ENCODE assay signal across 21 cellular contexts in the genomic region with DNA sequence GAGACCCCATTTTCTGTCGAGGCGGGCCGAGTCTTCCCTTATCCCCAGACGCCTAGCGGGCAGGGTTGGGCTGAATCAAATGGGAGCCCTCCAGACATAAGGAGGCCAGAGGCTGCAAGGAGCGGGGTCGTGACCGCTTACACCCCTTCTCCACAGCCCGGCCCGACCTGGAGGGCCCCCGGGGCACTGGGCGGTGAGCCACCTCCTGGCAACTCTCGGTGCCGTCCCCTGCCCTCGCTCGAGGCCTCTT. TPM values are rescaled to one million over a fixed set of nuclear protein-coding genes. Genes with fewer than 3 reads are reported as not detected.
DNase-seq lines count a peak whose midpoint lies in the region; ATAC-seq and TF ChIP-seq lines count a peak whose summit lies in the region.
"Had no signal": no experiment of that assay in that cellular context is flagged by ENCODE, and none has a peak within 500 bp of the region (broad histone marks: within the 10 kb centered on the region; RNA-seq: fewer than 3 reads in every experiment).

No MANE protein-coding gene starts in this region.

- no peak for DNase-seq in heart left ventricle
- no peak for DNase-seq in Right ventricle myocardium superior
- DNase-seq in WTC11 (ENCODE audit: low spot score) = no peak
- no peak for DNase-seq in left lung
- DNase-seq: activated CD4-positive, alpha-beta T cell treated with anti-CD3 and anti-CD28 coated beads, Interleukin-2, amount 50 U/mL, for 1 hour; activated naive CD8-positive, alpha-beta T cell treated with anti-CD3 and anti-CD28 coated beads for 36 hours; DMS79; HCEC 1CT; immature natural killer cell; NCI-H2029 treated with DMSO at 0.1 percent for 48 hours; NCI-H345; NCI-H82 had no signal

- H3K9me3 Mint-ChIP-seq in WTC11 = no peaks in the 10 kb centered on the region
- H3K9me3 Mint-ChIP-seq in stimulated activated memory B cell treated with anti-CD40 and anti-IgM and Interleukin-4, amounts not matched to agents 10 μg/mL and 1 μg/mL and 100 μg/mL, for 72 hours = no peaks in the 10 kb centered on the region
- H3K9me3 Mint-ChIP-seq: activated naive CD8-positive, alpha-beta T cell treated with anti-CD3 and anti-CD28 coated beads for 36 hours; activated T-helper 2 cell treated with anti-CD3 and anti-CD28 coated beads, Interferon-gamma antibody, Interleukin-2, Interleukin-4, amounts not matched to agents 10 μg/mL and 5 μg/mL and 100 μg/mL, durations not matched to agents 14 hours and 24 hours and 36 hours; central memory CD8-positive, alpha-beta T cell had no signal

- peak overlapping the region in 11 of 12 donors; percentile 43 to 99 (median 80) for H3K27ac ChIP-seq in heart left ventricle
- no peak overlapping the region for H3K27ac ChIP-seq in left lung
- H3K27ac ChIP-seq: transverse colon had no signal

- 31 to 53% (median 43%) methylated on average over 3 to 16 of the region's 16 CpGs for WGBS in heart left ventricle, 4 donors

- H3K4me3 ChIP-seq in heart left ventricle (peak overlapping the region in 2 of 12 donors; percentile 38 to 48), iPS-15b (ENCODE audit: low read depth, low read length) (peak overlapping the region; percentile 40), left lung (no peak overlapping the region)
- H3K4me3 ChIP-seq: mucosa of descending colon had no signal

- intact Hi-C loops in heart left ventricle (cut with DNase I) (no loop called here), Right ventricle myocardium superior (cut with DNase I) (no loop called here), left lung (cut with DNase I) (no loop called here)

- peaks cover 10% of the 10 kb centered on the region for H3K36me3 Mint-ChIP-seq in WTC11
- no peaks in the 10 kb centered on the region for H3K36me3 Mint-ChIP-seq in stimulated activated memory B cell treated with anti-CD40 and anti-IgM and Interleukin-4, amounts not matched to agents 10 μg/mL and 1 μg/mL and 100 μg/mL, for 72 hours
- H3K36me3 Mint-ChIP-seq: activated naive CD8-positive, alpha-beta T cell treated with anti-CD3 and anti-CD28 coated beads for 36 hours; immature natural killer cell had no signal

- H3K27me3 ChIP-seq in heart left ventricle (peaks cover 0 to 53% (median 10%) of the 10 kb centered on the region in 9 donors), iPS-15b (ENCODE audit: control insufficient read depth, insufficient read depth, low read length) (peaks cover 83% of the 10 kb centered on the region), left lung (peaks cover 27 to 78% of the 10 kb centered on the region in 2 donors)

- H3K36me3 ChIP-seq in heart left ventricle = peaks cover 0 to 29% (median 14%) of the 10 kb centered on the region in 9 donors
- H3K36me3 ChIP-seq in iPS-15b (ENCODE audit: control insufficient read depth, insufficient read depth, low read length) = no peaks in the 10 kb centered on the region
- peaks cover 0 to 26% of the 10 kb centered on the region in 2 donors for H3K36me3 ChIP-seq in left lung
- H3K36me3 ChIP-seq: transverse colon had no signal

- no peak for TF ChIP-seq POLR2A in heart left ventricle (IDR thresholded peaks at IDR 0.05)
- TF ChIP-seq POLR2A in GM18505 (IDR thresholded peaks at IDR 0.05; ENCODE audit: borderline replicate concordance, extremely low read depth, insufficient read depth, insufficient read length) = no peak

- POLR2A ChIA-PET in WTC11 (lab: Charles Lee) = no interaction called here

- no peak overlapping the region for H3K27ac Mint-ChIP-seq in WTC11
- H3K27ac Mint-ChIP-seq in stimulated activated memory B cell treated with anti-CD40 and anti-IgM and Interleukin-4, amounts not matched to agents 10 μg/mL and 1 μg/mL and 100 μg/mL, for 72 hours = no peak overlapping the region
- H3K27ac Mint-ChIP-seq: activated naive CD8-positive, alpha-beta T cell treated with anti-CD3 and anti-CD28 coated beads for 36 hours; activated T-helper 2 cell treated with anti-CD3 and anti-CD28 coated beads, Interferon-gamma antibody, Interleukin-2, Interleukin-4, amounts not matched to agents 10 μg/mL and 5 μg/mL and 100 μg/mL, durations not matched to agents 14 hours and 24 hours and 36 hours; immature natural killer cell had no signal

- H3K9ac ChIP-seq in iPS-15b (ENCODE audit: low read depth, low read length) = no peak overlapping the region

- CTCF ChIA-PET in WTC11 (lab: Charles Lee) = interaction anchor here (0.7 to 5.5 kb wide), 7 partner anchors 8 to 187 kb away, joined by 3 to 57 read pairs (median 6); no protein-coding TSS in a partner anchor

- H3K9me3 ChIP-seq in heart left ventricle (no peaks in the 10 kb centered on the region), iPS-15b (ENCODE audit: control insufficient read depth, insufficient read depth, low read length) (no peaks in the 10 kb centered on the region), left lung (no peaks in the 10 kb centered on the region)
- H3K9me3 ChIP-seq: mucosa of descending colon, transverse colon had no signal

- H3K27me3 Mint-ChIP-seq in WTC11 (ENCODE audit: low read depth) = peaks cover 84% of the 10 kb centered on the region
- peaks cover 77% of the 10 kb centered on the region for H3K27me3 Mint-ChIP-seq in stimulated activated memory B cell treated with anti-CD40 and anti-IgM and Interleukin-4, amounts not matched to agents 10 μg/mL and 1 μg/mL and 100 μg/mL, for 72 hours

- ATAC-seq in heart left ventricle = peak in 1 of 4 donors; percentile 1
- no peak for ATAC-seq in Right ventricle myocardium superior (ENCODE audit: poor library complexity)
- ATAC-seq in WTC11 = no peak
- ATAC-seq in stimulated activated memory B cell treated with anti-CD40 and anti-IgM and Interleukin-4, amounts not matched to agents 10 μg/mL and 1 μg/mL and 100 μg/mL, for 72 hours = no peak
- ATAC-seq in GM18505 (IDR thresholded peaks at IDR 0.05; ENCODE audit: unreplicated experiment) = no peak
- ATAC-seq in left lung = no peak
- ATAC-seq in HG02852 (IDR thresholded peaks at IDR 0.05; ENCODE audit: unreplicated experiment) = no peak

- H3K4me1 ChIP-seq in heart left ventricle (peaks cover 0 to 64% (median 36%) of the 10 kb centered on the region in 12 donors), iPS-15b (ENCODE audit: control insufficient read depth, insufficient read depth, low read length) (peaks cover 4% of the 10 kb centered on the region), left lung (peaks cover 9 to 32% of the 10 kb centered on the region in 2 donors)

- TF ChIP-seq CTCF in heart left ventricle (IDR thresholded peaks at IDR 0.05) = no peak
- no peak for TF ChIP-seq CTCF in WTC11 (IDR thresholded peaks at IDR 0.05)
- no peak for TF ChIP-seq CTCF in left lung (IDR thresholded peaks at IDR 0.05)

- H3K4me3 Mint-ChIP-seq in WTC11 = peak overlapping the region; percentile 55
- H3K4me3 Mint-ChIP-seq in stimulated activated memory B cell treated with anti-CD40 and anti-IgM and Interleukin-4, amounts not matched to agents 10 μg/mL and 1 μg/mL and 100 μg/mL, for 72 hours = peak overlapping the region; percentile 51

- peaks cover 21% of the 10 kb centered on the region for H3K4me1 Mint-ChIP-seq in WTC11
- H3K4me1 Mint-ChIP-seq in stimulated activated memory B cell treated with anti-CD40 and anti-IgM and Interleukin-4, amounts not matched to agents 10 μg/mL and 1 μg/mL and 100 μg/mL, for 72 hours = peaks cover 31% of the 10 kb centered on the region

TF ChIP-seq in WTC11, 78 proteins besides CTCF, POLR2A, EP300 and RAD21:
- TF ChIP-seq TEAD4 (CRISPR knock-in tag; IDR thresholded peaks at IDR 0.05) (no peak), ZNF425 (CRISPR knock-in tag; conservative IDR thresholded peaks at IDR 0.05) (no peak), NR1H2 (CRISPR knock-in tag; IDR thresholded peaks at IDR 0.05) (no peak), JAZF1 (CRISPR knock-in tag; IDR thresholded peaks at IDR 0.05) (no peak), CREM (CRISPR knock-in tag; IDR thresholded peaks at IDR 0.05) (no peak), ZNF263 (CRISPR knock-in tag; IDR thresholded peaks at IDR 0.05; ENCODE audit: low read depth) (no peak)

RNA-seq across cellular contexts. Expression of gene GP1BB, which starts 0.5 kb away (rescaled TPM):
- 10 to 100 TPM in 3 of 9 donors, 1 to 10 TPM in 3, not detected in 3; 1.4 to 52.2 (median 10.7) TPM for total RNA-seq in heart left ventricle
- polyA plus RNA-seq in heart left ventricle = 10 to 100 TPM in 1 of 2 donors, 1 to 10 TPM in 1; 6.5 to 30.4 TPM
- not detected for total RNA-seq in Right ventricle myocardium superior
- total RNA-seq in WTC11 (2021) = 1.4 to 4.3 TPM (median 3.3 TPM) in 3 replicates
- 1 to 10 TPM in 1 of 2 donors, not detected in 1; 3.6 TPM for total RNA-seq in left lung
- total RNA-seq: activated naive CD8-positive, alpha-beta T cell treated with anti-CD3 and anti-CD28 coated beads for 36 hours; activated T-helper 2 cell treated with anti-CD3 and anti-CD28 coated beads, Interferon-gamma antibody, Interleukin-2, Interleukin-4, amounts not matched to agents 10 μg/mL and 5 μg/mL and 100 μg/mL, durations not matched to agents 14 hours and 24 hours and 36 hours had no signal

RNA-seq across cellular contexts. Expression of gene SEPTIN5, which starts 8.5 kb away (rescaled TPM):
- 100 to 1,000 TPM in 7 of 9 donors, 10 to 100 TPM in 2; 88.3 to 272 (median 156) TPM for total RNA-seq in heart left ventricle
- 100 to 1,000 TPM in 1 of 2 donors, 10 to 100 TPM in 1; 75.7 to 127 TPM for polyA plus RNA-seq in heart left ventricle
- 123 TPM for total RNA-seq in Right ventricle myocardium superior
- total RNA-seq in WTC11 (2021) = 12.6 to 22.4 TPM (median 15.2 TPM) in 3 replicates
- 10 to 100 TPM; 14.6 to 20.3 TPM for total RNA-seq in left lung

RNA-seq across cellular contexts. Expression of gene TBX1, which starts 37.7 kb away (rescaled TPM):
- 1 to 10 TPM in 4 of 9 donors, under 1 TPM in 4, not detected in 1; 0.28 to 3.1 (median 1.2) TPM for total RNA-seq in heart left ventricle
- polyA plus RNA-seq in heart left ventricle = under 1 TPM; 0.11 to 0.95 TPM
- 3.2 TPM for total RNA-seq in Right ventricle myocardium superior
- total RNA-seq in WTC11 (2021) = 7.9 to 12.8 TPM (median 9.3 TPM) in 3 replicates
- total RNA-seq in left lung = 10 to 100 TPM in 1 of 2 donors, 1 to 10 TPM in 1; 4.4 to 11.2 TPM
- total RNA-seq: activated naive CD8-positive, alpha-beta T cell treated with anti-CD3 and anti-CD28 coated beads for 36 hours; MCF 10A had no signal

Comparison
In these comparisons a context has a peak if more than half of its experiments do, and no peak if none do; other contexts are left out.
1. H3K27ac ChIP-seq: peak in heart left ventricle (11 of 12); none in left lung (0 of 2).